ENCODE assay signal across 13 cellular contexts in genomic region chr11:123451183-123451907, GRCh38. TPM values are rescaled to one million over a fixed set of nuclear protein-coding genes. Genes with fewer than 3 reads are reported as not detected.
A peak's percentile ranks its signal among the peaks of the same experiment; 100 is the strongest.
DNase-seq lines count a peak whose midpoint lies in the region; ATAC-seq lines count a peak whose summit lies in the region.
"Had no signal": no experiment of that assay in that cellular context is flagged by ENCODE, and none has a peak within 500 bp of the region (broad histone marks: within the 10 kb centered on the region; RNA-seq: fewer than 3 reads in every experiment).

No MANE protein-coding gene starts in this region.

- WGBS in mesendoderm (ENCODE audit: extremely low coverage, insufficient coverage, low lambda C conversion rate), result no CpG with 5 or more reads among the region's 6 CpGs

- no peak overlapping the region for H3K27ac ChIP-seq in mesendoderm (ENCODE audit: low read depth, low read length)
- H3K27ac ChIP-seq: transverse colon had no signal

- no peak overlapping the region for H3K9ac ChIP-seq in mesendoderm (ENCODE audit: low read length)

- H3K9me3 ChIP-seq in T-helper 17 cell (ENCODE audit: control insufficient read depth, low read length, poor library complexity, severe bottlenecking), result no peaks in the 10 kb centered on the region
- H3K9me3 ChIP-seq: transverse colon had no signal

- peaks cover 4% of the 10 kb centered on the region for H3K36me3 Mint-ChIP-seq in T-helper 17 cell (ENCODE audit: low read depth)
- H3K36me3 Mint-ChIP-seq: IgD-negative memory B cell had no signal

- H3K4me1 ChIP-seq in mesendoderm (ENCODE audit: control insufficient read depth, low read depth, low read length), result peaks cover 6% of the 10 kb centered on the region
- H3K4me1 ChIP-seq: transverse colon had no signal

- H3K23ac ChIP-seq in mesendoderm (ENCODE audit: low read length), result no peak overlapping the region

- no peaks in the 10 kb centered on the region for H3K27me3 Mint-ChIP-seq in T-helper 17 cell

- peaks cover 42% of the 10 kb centered on the region for H3K4me1 Mint-ChIP-seq in T-helper 17 cell

- no peak overlapping the region for H4K8ac ChIP-seq in mesendoderm (ENCODE audit: low read depth, low read length)

- no peaks in the 10 kb centered on the region for H3K79me2 ChIP-seq in mesendoderm (ENCODE audit: control insufficient read depth, insufficient read depth, low read length)

- peak overlapping the region; percentile 54 for H3K27ac Mint-ChIP-seq in T-helper 17 cell
- H3K27ac Mint-ChIP-seq: IgD-negative memory B cell had no signal

- ATAC-seq in HG02884 (IDR thresholded peaks at IDR 0.05; ENCODE audit: unreplicated experiment) (peak; percentile 48), T-helper 17 cell (no peak), GM18517 (IDR thresholded peaks at IDR 0.05; ENCODE audit: unreplicated experiment) (no peak), HG02885 (IDR thresholded peaks at IDR 0.05; ENCODE audit: poor library complexity, unreplicated experiment) (no peak), GM18867 (IDR thresholded peaks at IDR 0.05; ENCODE audit: unreplicated experiment) (no peak)

- no peak overlapping the region for H3K4me3 ChIP-seq in mesendoderm (ENCODE audit: low read length)
- H3K4me3 ChIP-seq: skin epidermis, transverse colon had no signal

- H3K27me3 ChIP-seq in mesendoderm (ENCODE audit: insufficient read depth, low read length, poor library complexity), result no peaks in the 10 kb centered on the region
- H3K27me3 ChIP-seq: transverse colon had no signal

- no peaks in the 10 kb centered on the region for H3K36me3 ChIP-seq in mesendoderm (ENCODE audit: control insufficient read depth, insufficient read depth, low read length)
- H3K36me3 ChIP-seq: transverse colon had no signal

- no peak overlapping the region for H3K4me2 ChIP-seq in mesendoderm (ENCODE audit: low read length)

- peak overlapping the region; percentile 33 for H3K4me3 Mint-ChIP-seq in T-helper 17 cell
- H3K4me3 Mint-ChIP-seq: IgD-negative memory B cell had no signal

- DNase-seq in NCI-H2107 treated with DMSO at 0.1 percent for 48 hours (lab: John Stamatoyannopoulos, UW; ENCODE audit: unreplicated experiment), result peak; percentile 37
- DNase-seq in NCI-H2107 (lab: John Stamatoyannopoulos, UW), result no peak
- no peak for DNase-seq in T-helper 17 cell
- no peak for DNase-seq in mesendoderm
- DNase-seq: kidney glomerular epithelial cell, NCI-H1930, transverse colon had no signal

- no peak overlapping the region for H2BK15ac ChIP-seq in mesendoderm (replicated peaks; ENCODE audit: low read depth)

- no peak overlapping the region for H3K4ac ChIP-seq in mesendoderm (ENCODE audit: low read depth, low read length)

- H3K18ac ChIP-seq in mesendoderm (ENCODE audit: low read length), result no peak overlapping the region

- no peak overlapping the region for H2BK5ac ChIP-seq in mesendoderm (ENCODE audit: low read length)

- H4K5ac ChIP-seq in mesendoderm (ENCODE audit: low read length), result no peak overlapping the region

- H3K56ac ChIP-seq in mesendoderm (ENCODE audit: low read length), result peak overlapping the region; percentile 30

- H2BK120ac ChIP-seq in mesendoderm (ENCODE audit: low read depth, low read length), result no peak overlapping the region

- H3K79me1 ChIP-seq in mesendoderm (ENCODE audit: low read length), result no peaks in the 10 kb centered on the region

- peak overlapping the region; percentile 33 for H2AK5ac ChIP-seq in mesendoderm (ENCODE audit: low read length)

RNA-seq across cellular contexts. Expression of gene GRAMD1B, which starts 21.3 kb away (rescaled TPM):
- 10 to 100 TPM; 25.1 to 33.1 TPM for total RNA-seq in T-helper 17 cell
- polyA plus RNA-seq in mesendoderm (2013, experiment 1 of 2), result 5.0 TPM
- polyA plus RNA-seq in mesendoderm (2013, experiment 2 of 2), result 5.0 TPM
- polyA plus RNA-seq: IgD-negative memory B cell had no signal
